13 cellular contexts compared by ENCODE assay signal in the genomic region with DNA sequence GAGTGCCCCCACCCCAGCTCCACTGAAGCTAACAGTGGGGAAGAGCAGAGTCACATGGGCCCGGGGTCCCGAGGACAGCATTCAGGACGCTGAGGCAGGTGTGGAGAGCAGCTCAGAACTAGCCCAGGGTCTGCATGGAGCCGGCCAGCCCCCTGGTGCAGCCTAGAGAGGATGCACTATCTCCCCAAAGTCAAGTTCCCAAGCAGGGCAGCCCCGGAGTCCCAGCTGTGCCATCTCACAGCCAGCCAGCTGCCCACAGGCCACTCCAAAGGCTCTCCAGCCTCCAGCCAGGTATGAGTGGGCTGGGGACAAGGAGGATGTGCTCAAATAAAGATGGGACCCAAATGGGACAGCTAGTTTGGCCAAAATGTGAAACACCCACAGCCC. TPM values are rescaled to one million over a fixed set of nuclear protein-coding genes. Genes with fewer than 3 reads are reported as not detected.
A peak's percentile ranks its signal among the peaks of the same experiment; 100 is the strongest.
DNase-seq lines count a peak whose midpoint lies in the region; ATAC-seq and TF ChIP-seq lines count a peak whose summit lies in the region.
"Had no signal": no experiment of that assay in that cellular context is flagged by ENCODE, and none has a peak within 500 bp of the region (broad histone marks: within the 10 kb centered on the region; RNA-seq: fewer than 3 reads in every experiment).

No MANE protein-coding gene starts in this region.

- no peak overlapping the region for H3K9ac ChIP-seq in neuronal stem cell (ENCODE audit: low read depth, low read length, poor library complexity)

- H2AFZ ChIP-seq in neuronal stem cell (ENCODE audit: low read length), result no peak overlapping the region

- H3K36me3 Mint-ChIP-seq in activated naive CD8-positive, alpha-beta T cell treated with anti-CD3 and anti-CD28 coated beads for 36 hours, result peaks cover 14% of the 10 kb centered on the region
- H3K36me3 Mint-ChIP-seq in activated naive CD8-positive, alpha-beta T cell treated with anti-CD3 and anti-CD28 coated beads, Interleukin-2, amount 50 U/mL, for 24 hours (ENCODE audit: low read depth), result peaks cover 12% of the 10 kb centered on the region

- H3K27ac ChIP-seq in cingulate gyrus (ENCODE audit: low read depth, low read length) (peak overlapping the region; percentile 89), neuronal stem cell (replicated peaks; ENCODE audit: low read length) (no peak overlapping the region)

- H2AK5ac ChIP-seq in neuronal stem cell (ENCODE audit: low read depth, low read length), result peak overlapping the region; percentile 38

- H3K9me3 Mint-ChIP-seq in activated naive CD8-positive, alpha-beta T cell treated with anti-CD3 and anti-CD28 coated beads for 36 hours, result no peaks in the 10 kb centered on the region
- H3K9me3 Mint-ChIP-seq in activated naive CD8-positive, alpha-beta T cell treated with anti-CD3 and anti-CD28 coated beads, Interleukin-2, amount 50 U/mL, for 24 hours, result no peaks in the 10 kb centered on the region
- H3K9me3 Mint-ChIP-seq: activated naive CD8-positive, alpha-beta T cell treated with anti-CD3 and anti-CD28 coated beads, Interleukin-2, amount 10 ng/mL, durations not matched to agents 7 days and 5 days had no signal

- peaks cover 7% of the 10 kb centered on the region for H3K79me1 ChIP-seq in neuronal stem cell (ENCODE audit: low read depth, low read length)

- peak overlapping the region; percentile 77 for H3K14ac ChIP-seq in neuronal stem cell (ENCODE audit: low read length)

- no peak overlapping the region for H4K91ac ChIP-seq in neuronal stem cell (ENCODE audit: low read depth, low read length, poor library complexity)

- H3K4me1 Mint-ChIP-seq in activated naive CD8-positive, alpha-beta T cell treated with anti-CD3 and anti-CD28 coated beads for 36 hours, result peaks cover 17% of the 10 kb centered on the region
- peaks cover 35% of the 10 kb centered on the region for H3K4me1 Mint-ChIP-seq in activated naive CD8-positive, alpha-beta T cell treated with anti-CD3 and anti-CD28 coated beads, Interleukin-2, amount 50 U/mL, for 24 hours

- no peaks in the 10 kb centered on the region for H3K9me3 ChIP-seq in neuronal stem cell (replicated peaks in 1 of 2; ENCODE audit: control insufficient read depth in 2 of 2, insufficient read depth in 1 of 2, low read depth in 1 of 2, low read length in 2 of 2)
- H3K9me3 ChIP-seq: SK-N-SH had no signal

- no peak overlapping the region for H3K4me3 Mint-ChIP-seq in activated naive CD8-positive, alpha-beta T cell treated with anti-CD3 and anti-CD28 coated beads for 36 hours
- H3K4me3 Mint-ChIP-seq in activated naive CD8-positive, alpha-beta T cell treated with anti-CD3 and anti-CD28 coated beads, Interleukin-2, amount 50 U/mL, for 24 hours, result no peak overlapping the region
- H3K4me3 Mint-ChIP-seq: activated naive CD8-positive, alpha-beta T cell treated with anti-CD3 and anti-CD28 coated beads, Interleukin-2, amount 10 ng/mL, durations not matched to agents 7 days and 5 days had no signal

- no peak overlapping the region for H2BK120ac ChIP-seq in neuronal stem cell (ENCODE audit: low read depth, low read length)

- no peak for DNase-seq in activated naive CD8-positive, alpha-beta T cell treated with anti-CD3 and anti-CD28 coated beads for 36 hours
- DNase-seq in activated naive CD8-positive, alpha-beta T cell treated with anti-CD3 and anti-CD28 coated beads, Interleukin-2, amount 50 U/mL, for 24 hours, result no peak
- DNase-seq in neuronal stem cell (ENCODE audit: low spot score) (no peak), GDM1 (lab: John Stamatoyannopoulos, UW) (no peak), mucosa of gallbladder (ENCODE audit: low spot score) (no peak)
- DNase-seq: activated CD8-positive, alpha-beta memory T cell treated with anti-CD3 and anti-CD28 coated beads, Interleukin-2, amount 50 U/mL, for 4 hours; activated naive CD8-positive, alpha-beta T cell treated with anti-CD3 and anti-CD28 coated beads, Interleukin-2, amount 10 ng/mL, durations not matched to agents 7 days and 5 days; DMS79; SK-N-SH; stimulated activated naive CD8-positive, alpha-beta T cell treated with anti-CD3 and anti-CD28 coated beads, Interleukin-15, Interleukin-2, amounts not matched to agents 100 U/mL and 50 U/mL, for 24 hours had no signal

- WGBS in neuronal stem cell (ENCODE audit: extremely low coverage in 2 of 2, insufficient read length in 2 of 2, insufficient replicate concordance in 1 of 2), 2 donors, result no CpG with 5 or more reads among the region's 5 CpGs

- no peak overlapping the region for H3K4me2 ChIP-seq in neuronal stem cell (ENCODE audit: insufficient read depth, low read length, poor library complexity, severe bottlenecking)

- H3K4me3 ChIP-seq in neuronal stem cell (ENCODE audit: low read length in 2 of 2), result no peak overlapping the region

- peak overlapping the region; percentile 48 for H2BK5ac ChIP-seq in neuronal stem cell (ENCODE audit: low read length)

- H3K27me3 Mint-ChIP-seq in activated naive CD8-positive, alpha-beta T cell treated with anti-CD3 and anti-CD28 coated beads for 36 hours, result no peaks in the 10 kb centered on the region
- H3K27me3 Mint-ChIP-seq in activated naive CD8-positive, alpha-beta T cell treated with anti-CD3 and anti-CD28 coated beads, Interleukin-2, amount 50 U/mL, for 24 hours, result no peaks in the 10 kb centered on the region
- H3K27me3 Mint-ChIP-seq: activated naive CD8-positive, alpha-beta T cell treated with anti-CD3 and anti-CD28 coated beads, Interleukin-2, amount 10 ng/mL, durations not matched to agents 7 days and 5 days had no signal

- no peaks in the 10 kb centered on the region for H3K27me3 ChIP-seq in neuronal stem cell (ENCODE audit: control insufficient read depth in 3 of 3, insufficient read depth in 3 of 3, low read depth in 1 of 3, low read length in 3 of 3)

- no peak overlapping the region for H3K4ac ChIP-seq in neuronal stem cell (ENCODE audit: low read length)

- H2BK12ac ChIP-seq in neuronal stem cell (ENCODE audit: low read length), result no peak overlapping the region

- TF ChIP-seq POLR2A in GM18505 (IDR thresholded peaks at IDR 0.05; ENCODE audit: borderline replicate concordance, extremely low read depth, insufficient read depth, insufficient read length), result no peak

- no peak overlapping the region for H3K18ac ChIP-seq in neuronal stem cell (ENCODE audit: low read length)

- H3K36me3 ChIP-seq in neuronal stem cell (replicated peaks in 1 of 2; ENCODE audit: control insufficient read depth in 2 of 2, insufficient read depth in 2 of 2, low read length in 2 of 2), result peaks cover 9 to 19% of the 10 kb centered on the region in 2 donors

- H2BK15ac ChIP-seq in neuronal stem cell (ENCODE audit: low read length), result no peak overlapping the region

- peaks cover 12 to 19% of the 10 kb centered on the region in 2 donors for H3K4me1 ChIP-seq in neuronal stem cell (ENCODE audit: control insufficient read depth in 2 of 2, insufficient read depth in 1 of 2, low read depth in 1 of 2, low read length in 2 of 2)

- no peak overlapping the region for H4K8ac ChIP-seq in neuronal stem cell (ENCODE audit: low read depth, low read length)

- no peak overlapping the region for H3K23ac ChIP-seq in neuronal stem cell (ENCODE audit: low read depth, low read length, poor library complexity)

- no peak for ATAC-seq in activated naive CD8-positive, alpha-beta T cell treated with anti-CD3 and anti-CD28 coated beads, Interleukin-2, amount 50 U/mL, for 24 hours
- ATAC-seq in HG03039 (IDR thresholded peaks at IDR 0.05; ENCODE audit: unreplicated experiment) (no peak), GM18505 (IDR thresholded peaks at IDR 0.05; ENCODE audit: unreplicated experiment) (no peak)
- ATAC-seq: stimulated activated naive CD8-positive, alpha-beta T cell treated with anti-CD3 and anti-CD28 coated beads, Interleukin-15, Interleukin-2, amounts not matched to agents 100 U/mL and 50 U/mL, for 24 hours had no signal

- peak overlapping the region; percentile 76 for H3K27ac Mint-ChIP-seq in activated naive CD8-positive, alpha-beta T cell treated with anti-CD3 and anti-CD28 coated beads for 36 hours
- no peak overlapping the region for H3K27ac Mint-ChIP-seq in activated naive CD8-positive, alpha-beta T cell treated with anti-CD3 and anti-CD28 coated beads, Interleukin-2, amount 50 U/mL, for 24 hours
- H3K27ac Mint-ChIP-seq: activated naive CD8-positive, alpha-beta T cell treated with anti-CD3 and anti-CD28 coated beads, Interleukin-2, amount 10 ng/mL, durations not matched to agents 7 days and 5 days had no signal

RNA-seq across cellular contexts. Expression of a gene that starts 41.0 kb away (rescaled TPM):
- total RNA-seq in activated naive CD8-positive, alpha-beta T cell treated with anti-CD3 and anti-CD28 coated beads for 36 hours, result 100 to 1,000 TPM in 1 of 2 experiments, 10 to 100 TPM in 1; 98.8 to 101 TPM
- 58.5 TPM for polyA plus RNA-seq in neuronal stem cell (2013, experiment 1 of 2)
- polyA plus RNA-seq in neuronal stem cell (2013, experiment 2 of 2), result 59.1 TPM
- 131 TPM for total RNA-seq in mucosa of gallbladder
